10 cellular contexts compared by ENCODE assay signal in the genomic region with DNA sequence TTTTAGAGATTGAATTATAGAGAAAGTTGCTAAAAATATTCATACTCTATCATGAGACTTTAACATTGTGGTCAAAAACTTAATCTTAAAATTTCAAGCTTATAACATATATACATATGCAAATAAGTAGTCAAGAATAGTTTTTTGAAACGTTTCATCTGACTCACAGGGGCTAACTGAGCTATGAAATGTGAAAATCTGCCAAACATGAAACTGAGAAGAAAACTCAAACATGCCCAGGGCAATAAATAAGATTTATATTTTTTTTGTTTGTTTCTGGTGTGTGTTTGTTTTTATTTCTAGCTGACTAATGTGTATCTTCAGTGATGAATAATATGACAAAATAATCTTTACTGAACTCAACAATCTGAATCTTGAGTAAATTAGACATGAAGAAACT.
DNase-seq lines count a peak whose midpoint lies in the region; ATAC-seq lines count a peak whose summit lies in the region.
"Had no signal": no experiment of that assay in that cellular context is flagged by ENCODE, and none has a peak within 500 bp of the region (broad histone marks: within the 10 kb centered on the region; RNA-seq: fewer than 3 reads in every experiment).

No MANE protein-coding gene starts in this region.

- H3K36me3 Mint-ChIP-seq in stimulated activated memory B cell treated with anti-CD40 and anti-IgM and Interleukin-4, amounts not matched to agents 10 μg/mL and 1 μg/mL and 100 μg/mL, for 72 hours = no peaks in the 10 kb centered on the region
- H3K36me3 Mint-ChIP-seq: CD8-positive, alpha-beta T cell had no signal

- H3K4me3 Mint-ChIP-seq in stimulated activated memory B cell treated with anti-CD40 and anti-IgM and Interleukin-4, amounts not matched to agents 10 μg/mL and 1 μg/mL and 100 μg/mL, for 72 hours = no peak overlapping the region
- H3K4me3 Mint-ChIP-seq: CD8-positive, alpha-beta T cell; nephron had no signal

- H3K27ac Mint-ChIP-seq in stimulated activated memory B cell treated with anti-CD40 and anti-IgM and Interleukin-4, amounts not matched to agents 10 μg/mL and 1 μg/mL and 100 μg/mL, for 72 hours = no peak overlapping the region
- H3K27ac Mint-ChIP-seq: CD8-positive, alpha-beta T cell; nephron had no signal

- peaks cover 8% of the 10 kb centered on the region for H3K27me3 Mint-ChIP-seq in stimulated activated memory B cell treated with anti-CD40 and anti-IgM and Interleukin-4, amounts not matched to agents 10 μg/mL and 1 μg/mL and 100 μg/mL, for 72 hours

- no peaks in the 10 kb centered on the region for H3K4me1 Mint-ChIP-seq in stimulated activated memory B cell treated with anti-CD40 and anti-IgM and Interleukin-4, amounts not matched to agents 10 μg/mL and 1 μg/mL and 100 μg/mL, for 72 hours

- DNase-seq in stromal cell of bone marrow (ENCODE audit: low read depth) (peak; percentile 15), NCI-H82 (lab: John Stamatoyannopoulos, UW) (no peak), NCI-H1105 treated with DMSO at 0.1 percent for 48 hours (lab: John Stamatoyannopoulos, UW) (no peak)
- DNase-seq: CD8-positive, alpha-beta T cell; testis had no signal

- peak; percentile 78 for ATAC-seq in GM19455 (IDR thresholded peaks at IDR 0.05; ENCODE audit: unreplicated experiment)
- peak; percentile 67 for ATAC-seq in HG02852 (IDR thresholded peaks at IDR 0.05; ENCODE audit: unreplicated experiment)
- ATAC-seq in HG03521 (IDR thresholded peaks at IDR 0.05; ENCODE audit: unreplicated experiment) = peak; percentile 68
- ATAC-seq in stimulated activated memory B cell treated with anti-CD40 and anti-IgM and Interleukin-4, amounts not matched to agents 10 μg/mL and 1 μg/mL and 100 μg/mL, for 72 hours = no peak
- ATAC-seq: CD8-positive, alpha-beta T cell had no signal

- no peaks in the 10 kb centered on the region for H3K9me3 Mint-ChIP-seq in stimulated activated memory B cell treated with anti-CD40 and anti-IgM and Interleukin-4, amounts not matched to agents 10 μg/mL and 1 μg/mL and 100 μg/mL, for 72 hours
- H3K9me3 Mint-ChIP-seq: CD8-positive, alpha-beta T cell; nephron had no signal
